Comparison of ENCODE assay signal across 27 cellular contexts in the genomic region with DNA sequence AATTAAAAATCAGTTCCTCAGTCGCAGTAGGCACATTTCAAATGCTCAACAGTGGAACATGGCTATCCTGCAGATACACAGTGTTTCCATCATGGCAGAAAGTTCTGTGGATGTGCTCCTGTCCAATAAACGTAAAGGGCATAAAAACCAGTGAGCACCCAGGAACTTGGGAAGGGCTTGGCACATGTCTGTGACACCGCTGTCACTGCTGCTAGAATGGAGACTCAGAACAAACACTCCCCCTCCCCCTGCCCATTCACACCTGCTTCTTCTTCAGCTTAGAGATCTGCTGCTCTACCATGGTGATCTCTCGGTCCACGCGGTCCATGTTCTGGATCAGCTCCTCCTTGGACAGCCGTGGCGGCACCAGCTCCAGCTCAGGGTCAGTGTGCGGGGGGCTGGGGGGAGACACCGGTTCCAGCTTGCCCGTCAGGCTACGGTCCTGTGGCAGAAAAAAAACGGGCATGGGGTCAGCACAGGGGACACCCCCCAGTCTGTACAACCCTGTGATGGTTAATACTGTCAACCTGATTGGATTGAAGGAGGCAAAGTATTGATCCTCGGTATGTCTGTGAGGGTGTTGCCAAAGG.
"Had no signal": no experiment of that assay in that cellular context is flagged by ENCODE, and none has a peak within 500 bp of the region (broad histone marks: within the 10 kb centered on the region; RNA-seq: fewer than 3 reads in every experiment).

No MANE protein-coding gene starts in this region.

- H3K27me3 ChIP-seq: hepatocyte, neural progenitor cell, neutrophil, right lobe of liver, tibial nerve, uterus had no signal

- DNase-seq: islet precursor cell; kidney glomerular epithelial cell; left cardiac atrium; mesendoderm; naive B cell; natural killer cell; nephron progenitor cell; occipital lobe; psoas muscle; stimulated activated CD4-positive, alpha-beta T cell treated with anti-CD3 and anti-CD28 coated beads, Interleukin-1b, Interleukin-23, amount 100 ng/mL, for 48 hours; stimulated activated CD4-positive, alpha-beta T cell treated with anti-CD3 and anti-CD28 coated beads, Interleukin-2, amount 100 ng/mL, for 48 hours; stimulated activated CD4-positive, alpha-beta T cell treated with anti-CD3 and anti-CD28 coated beads, Interleukin-4, amount 100 ng/mL, for 4 hours; stimulated activated CD8-positive, alpha-beta memory T cell treated with anti-CD3 and anti-CD28 coated beads, Interleukin-4, amount 100 ng/mL, for 48 hours; stimulated activated naive CD4-positive, alpha-beta T cell treated with Interleukin-2 at 50 U/mL for 16 hours; stimulated activated naive CD8-positive, alpha-beta T cell treated with anti-CD3 and anti-CD28 coated beads, Interleukin-15, amount 100 ng/mL, for 72 hours; substantia nigra; uterus had no signal

- H3K4me3 ChIP-seq: hepatocyte, lung, neural progenitor cell, psoas muscle, right lobe of liver, smooth muscle cell, tibial nerve, uterus had no signal

- H3K4me2 ChIP-seq: hepatocyte, neural progenitor cell, smooth muscle cell had no signal

- H3K36me3 ChIP-seq: uterus had no signal

- H3K27ac ChIP-seq: hepatocyte, neural progenitor cell, neutrophil, parathyroid adenoma, psoas muscle, right lobe of liver, tibial nerve, uterus had no signal

- H3K4me1 ChIP-seq: neural progenitor cell, right lobe of liver, uterus had no signal

- H3K9ac ChIP-seq: neural progenitor cell, parathyroid adenoma had no signal

- H3K9me3 ChIP-seq: neutrophil, right lobe of liver had no signal

- ATAC-seq: left cardiac atrium; left lobe of liver; natural killer cell; psoas muscle; right lobe of liver; stimulated activated memory B cell treated with anti-CD40 and anti-IgM and Interleukin-4, amounts not matched to agents 10 μg/mL and 1 μg/mL and 100 μg/mL, for 72 hours; stimulated activated naive CD8-positive, alpha-beta T cell treated with anti-CD3 and anti-CD28 coated beads, Interleukin-15, amount 100 ng/mL, for 72 hours had no signal
